ENCODE assay signal across 11 cellular contexts in the genomic region with DNA sequence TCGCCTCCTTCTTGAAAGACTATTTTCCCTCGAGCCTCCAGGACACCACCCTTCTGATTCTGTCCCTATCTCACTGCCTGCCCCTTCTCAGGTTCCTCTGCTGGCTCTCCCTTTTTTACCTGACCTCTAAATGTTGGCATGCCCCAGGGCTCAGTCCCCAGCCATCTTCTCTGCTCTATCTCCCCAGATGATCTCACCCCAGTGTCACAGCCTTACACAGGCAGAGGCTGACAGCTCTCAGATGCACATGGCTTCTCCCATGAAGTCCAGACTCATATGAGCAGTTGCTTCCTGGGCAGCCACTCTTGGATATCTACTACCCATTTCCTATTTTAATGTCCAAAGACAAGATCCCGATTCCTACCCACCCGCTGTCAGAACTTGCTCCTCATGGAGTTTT. TPM values are rescaled to one million over a fixed set of nuclear protein-coding genes. Genes with fewer than 3 reads are reported as not detected.
"Had no signal": no experiment of that assay in that cellular context is flagged by ENCODE, and none has a peak within 500 bp of the region (broad histone marks: within the 10 kb centered on the region; RNA-seq: fewer than 3 reads in every experiment).

No MANE protein-coding gene starts in this region.

- H3K36me3 ChIP-seq: HAP-1 had no signal

- H3K9ac ChIP-seq: GM23248 had no signal

- H3K4me3 Mint-ChIP-seq: HFFc6, IgD-negative memory B cell had no signal

- H3K36me3 Mint-ChIP-seq: IgD-negative memory B cell had no signal

- H3K9me3 ChIP-seq: HAP-1 had no signal

- H3K9me3 Mint-ChIP-seq: HFFc6, IgD-negative memory B cell had no signal

- ATAC-seq: HCT116, HepG2 had no signal

- DNase-seq: GM23248, GOT3, H7, HFFc6 had no signal

- H2AFZ ChIP-seq: GM23248 had no signal

- H3K27ac ChIP-seq: GM23248, HL-60 had no signal

- H3K4me1 Mint-ChIP-seq: IgD-negative memory B cell had no signal

- H3K27ac Mint-ChIP-seq: HFFc6, IgD-negative memory B cell had no signal

- H3K4me3 ChIP-seq: GM23248, HAP-1 had no signal

- H3K4me1 ChIP-seq: HAP-1 had no signal

RNA-seq across cellular contexts. Expression of a gene that starts 37.5 kb away (rescaled TPM):
- total RNA-seq: GM23248, H4, HepG2, HFFc6, HT1080 had no signal
- polyA plus RNA-seq: GM23248, HepG2, IgD-negative memory B cell had no signal

RNA-seq across cellular contexts. Expression of a gene that starts 50.9 kb away (rescaled TPM):
- total RNA-seq: GM23248, H4, HFFc6, HT1080 had no signal
- polyA plus RNA-seq: GM23248, HepG2, IgD-negative memory B cell had no signal
